8 cellular contexts compared by ENCODE assay signal in the genomic region with DNA sequence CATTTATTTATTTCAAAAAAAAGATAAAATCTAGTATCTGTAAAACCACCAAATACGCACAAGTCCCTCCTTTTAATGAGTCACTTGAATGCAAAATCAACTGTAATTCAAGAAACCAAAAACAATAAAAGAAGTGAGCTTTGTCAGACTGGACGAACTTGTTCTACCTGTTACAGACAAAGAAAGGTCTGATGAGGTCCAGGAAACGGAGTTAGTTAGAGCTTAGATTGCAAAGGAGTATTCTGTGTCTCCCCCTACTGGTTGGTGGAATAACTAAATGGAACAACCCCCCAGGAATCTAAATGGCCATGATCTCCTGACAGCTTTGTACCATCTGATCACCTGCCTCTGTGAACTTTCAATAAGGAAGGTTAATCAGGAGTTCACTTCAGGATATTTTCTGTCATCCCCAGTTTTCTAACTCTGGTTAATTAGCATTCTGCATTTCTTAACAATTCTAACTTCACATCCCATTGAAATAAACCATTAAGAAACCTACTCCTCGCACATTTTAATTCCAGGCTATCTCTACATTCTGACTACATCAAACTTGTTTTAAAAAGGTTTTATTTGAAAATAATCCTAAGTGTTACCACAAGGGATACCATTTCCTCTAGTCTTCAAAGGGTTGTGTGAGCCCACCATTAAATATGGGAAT.
DNase-seq lines count a peak whose midpoint lies in the region; ATAC-seq and TF ChIP-seq lines count a peak whose summit lies in the region.

No MANE protein-coding gene starts in this region.

- H3K4me1 ChIP-seq in testis = no peaks in the 10 kb centered on the region

- no peaks in the 10 kb centered on the region for H3K9me3 Mint-ChIP-seq in activated T-helper 2 cell treated with anti-CD3 and anti-CD28 coated beads, Interferon-gamma antibody, Interleukin-2, Interleukin-4, amounts not matched to agents 10 μg/mL and 5 μg/mL and 100 μg/mL, durations not matched to agents 14 hours and 24 hours and 36 hours

- intact Hi-C loops in activated T-helper 2 cell treated with anti-CD3 and anti-CD28 coated beads, Interferon-gamma antibody, Interleukin-2, Interleukin-4, amounts not matched to agents 10 μg/mL and 5 μg/mL and 100 μg/mL, durations not matched to agents 14 hours and 24 hours and 36 hours (cut with micrococcal nuclease) = loop anchor here (1.0 to 5.0 kb wide), 6 partner anchors 17 to 313 kb away; no protein-coding TSS in a partner anchor
- intact Hi-C loops in testis (cut with DNase I; ENCODE audit: low total_unique reads) = no loop called here

- H3K9me3 ChIP-seq in testis = no peaks in the 10 kb centered on the region

- H3K36me3 Mint-ChIP-seq in activated T-helper 2 cell treated with anti-CD3 and anti-CD28 coated beads, Interferon-gamma antibody, Interleukin-2, Interleukin-4, amounts not matched to agents 10 μg/mL and 5 μg/mL and 100 μg/mL, durations not matched to agents 14 hours and 24 hours and 36 hours (ENCODE audit: low read depth) = peaks cover 10% of the 10 kb centered on the region

- WGBS in testis, 2 donors = 59 to 61% methylated on average over 4 of the region's 4 CpGs

- H3K4me1 Mint-ChIP-seq in activated T-helper 2 cell treated with anti-CD3 and anti-CD28 coated beads, Interferon-gamma antibody, Interleukin-2, Interleukin-4, amounts not matched to agents 10 μg/mL and 5 μg/mL and 100 μg/mL, durations not matched to agents 14 hours and 24 hours and 36 hours (ENCODE audit: low read depth) = peaks cover 43% of the 10 kb centered on the region

- H3K4me3 ChIP-seq in testis = no peak overlapping the region

- TF ChIP-seq POLR2A in testis (IDR thresholded peaks at IDR 0.05) = no peak

- TF ChIP-seq CTCF in testis (IDR thresholded peaks at IDR 0.05) = peak; percentile 43 to 51 (median 50)

- H3K36me3 ChIP-seq in testis (ENCODE audit: low read depth, missing control alignments) = no peaks in the 10 kb centered on the region

- no peaks in the 10 kb centered on the region for H3K27me3 Mint-ChIP-seq in activated T-helper 2 cell treated with anti-CD3 and anti-CD28 coated beads, Interferon-gamma antibody, Interleukin-2, Interleukin-4, amounts not matched to agents 10 μg/mL and 5 μg/mL and 100 μg/mL, durations not matched to agents 14 hours and 24 hours and 36 hours (ENCODE audit: low read depth)

- no peak overlapping the region for H3K4me3 Mint-ChIP-seq in activated T-helper 2 cell treated with anti-CD3 and anti-CD28 coated beads, Interferon-gamma antibody, Interleukin-2, Interleukin-4, amounts not matched to agents 10 μg/mL and 5 μg/mL and 100 μg/mL, durations not matched to agents 14 hours and 24 hours and 36 hours (ENCODE audit: low read depth)

- DNase-seq in ELF-1 (ENCODE audit: low read depth, low spot score) = peak; percentile 80
- DNase-seq in NCI-H69 (lab: John Stamatoyannopoulos, UW) = peak; percentile 77
- DNase-seq in activated T-helper 2 cell treated with anti-CD3 and anti-CD28 coated beads, Interferon-gamma antibody, Interleukin-2, Interleukin-4, amounts not matched to agents 10 μg/mL and 5 μg/mL and 100 μg/mL, durations not matched to agents 14 hours and 24 hours and 36 hours (ENCODE audit: low spot score) = peak; percentile 28
- peak; percentile 43 for DNase-seq in inferior parietal cortex (ENCODE audit: extremely low spot score)
- DNase-seq in testis = no peak
- DNase-seq in GOT3 (lab: John Stamatoyannopoulos, UW) = no peak

- peak overlapping the region; percentile 85 for H3K27ac Mint-ChIP-seq in activated T-helper 2 cell treated with anti-CD3 and anti-CD28 coated beads, Interferon-gamma antibody, Interleukin-2, Interleukin-4, amounts not matched to agents 10 μg/mL and 5 μg/mL and 100 μg/mL, durations not matched to agents 14 hours and 24 hours and 36 hours

- no peak overlapping the region for H3K27ac ChIP-seq in testis

- ATAC-seq in GM19372 (IDR thresholded peaks at IDR 0.05; ENCODE audit: low read depth, unreplicated experiment) (peak; percentile 92), HG03196 (IDR thresholded peaks at IDR 0.05; ENCODE audit: unreplicated experiment) (peak; percentile 96)

- H3K27me3 ChIP-seq in testis = no peaks in the 10 kb centered on the region

Comparison
In these comparisons a context has a peak if more than half of its experiments do, and no peak if none do; other contexts are left out.
1. DNase-seq: peak in ELF-1 (single experiment), NCI-H69 (single experiment), activated T-helper 2 cell treated with anti-CD3 and anti-CD28 coated beads, Interferon-gamma antibody, Interleukin-2, Interleukin-4, amounts not matched to agents 10 μg/mL and 5 μg/mL and 100 μg/mL, durations not matched to agents 14 hours and 24 hours and 36 hours (single experiment) and inferior parietal cortex (single experiment); none in testis (single experiment) and GOT3 (single experiment).